1 cellular context compared by ENCODE assay signal in the genomic region with DNA sequence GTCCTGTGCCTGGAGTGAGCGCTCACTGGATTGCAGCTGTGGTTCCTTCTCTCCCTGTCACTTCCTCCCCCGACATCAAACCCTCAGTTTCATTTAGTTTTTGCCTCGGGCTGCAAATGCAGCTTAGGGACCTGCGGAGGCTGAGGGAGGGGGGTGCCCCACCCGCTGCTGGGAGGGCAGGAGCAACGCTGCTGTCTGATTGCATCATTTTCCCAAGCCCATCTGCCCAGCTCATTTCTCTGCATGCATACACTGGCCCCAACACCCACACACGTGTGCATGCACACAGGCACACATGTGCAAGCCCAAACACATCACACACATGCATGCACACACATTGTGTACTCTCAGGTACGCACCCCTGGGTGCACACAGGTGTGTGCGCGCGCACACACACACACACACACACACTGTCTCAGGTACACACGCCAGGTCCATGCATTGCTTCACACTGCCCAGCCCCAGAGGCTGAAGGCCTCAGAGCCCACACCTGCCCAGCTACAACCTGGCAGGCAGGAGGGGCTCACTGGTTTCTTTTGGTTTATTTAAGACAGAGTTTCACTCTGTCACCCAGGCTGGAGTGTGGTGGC.
TF ChIP-seq lines count a peak whose summit lies in the region.

No MANE protein-coding gene starts in this region.

TF ChIP-seq in HepG2, 621 proteins besides CTCF, POLR2A, EP300 and RAD21 (continued from another document):
- TF ChIP-seq, protein P1, sequence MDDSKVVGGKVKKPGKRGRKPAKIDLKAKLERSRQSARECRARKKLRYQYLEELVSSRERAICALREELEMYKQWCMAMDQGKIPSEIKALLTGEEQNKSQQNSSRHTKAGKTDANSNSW (CRISPR knock-in tag; IDR thresholded peaks at IDR 0.05; ENCODE audit: borderline replicate concordance), result no peak
- TF ChIP-seq FOSL2 (CRISPR knock-in tag; IDR thresholded peaks at IDR 0.05) (peak; percentile 19; the same call in 1 of the 2 replicates), CEBPB (IDR thresholded peaks at IDR 0.05; ENCODE audit: borderline replicate concordance, low read depth, low read length) (peak; percentile 70; the same call in 1 of the 2 replicates), ZBTB7A (CRISPR knock-in tag; IDR thresholded peaks at IDR 0.05) (peak; percentile 40; the same call in 1 of the 2 replicates)
- TF ChIP-seq, protein P2, sequence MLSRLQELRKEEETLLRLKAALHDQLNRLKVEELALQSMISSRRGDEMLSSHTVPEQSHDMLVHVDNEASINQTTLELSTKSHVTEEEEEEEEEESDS (CRISPR knock-in tag; IDR thresholded peaks at IDR 0.05; ENCODE audit: borderline replicate concordance), result no peak
- TF ChIP-seq, protein P3, sequence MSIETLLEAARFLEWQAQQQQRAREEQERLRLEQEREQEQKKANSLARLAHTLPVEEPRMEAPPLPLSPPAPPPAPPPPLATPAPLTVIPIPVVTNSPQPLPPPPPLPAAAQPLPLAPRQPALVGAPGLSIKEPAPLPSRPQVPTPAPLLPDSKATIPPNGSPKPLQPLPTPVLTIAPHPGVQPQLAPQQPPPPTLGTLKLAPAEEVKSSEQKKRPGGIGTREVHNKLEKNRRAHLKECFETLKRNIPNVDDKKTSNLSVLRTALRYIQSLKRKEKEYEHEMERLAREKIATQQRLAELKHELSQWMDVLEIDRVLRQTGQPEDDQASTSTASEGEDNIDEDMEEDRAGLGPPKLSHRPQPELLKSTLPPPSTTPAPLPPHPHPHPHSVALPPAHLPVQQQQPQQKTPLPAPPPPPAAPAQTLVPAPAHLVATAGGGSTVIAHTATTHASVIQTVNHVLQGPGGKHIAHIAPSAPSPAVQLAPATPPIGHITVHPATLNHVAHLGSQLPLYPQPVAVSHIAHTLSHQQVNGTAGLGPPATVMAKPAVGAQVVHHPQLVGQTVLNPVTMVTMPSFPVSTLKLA (IDR thresholded peaks at IDR 0.05), result peak; percentile 63
- TF ChIP-seq, protein P4, sequence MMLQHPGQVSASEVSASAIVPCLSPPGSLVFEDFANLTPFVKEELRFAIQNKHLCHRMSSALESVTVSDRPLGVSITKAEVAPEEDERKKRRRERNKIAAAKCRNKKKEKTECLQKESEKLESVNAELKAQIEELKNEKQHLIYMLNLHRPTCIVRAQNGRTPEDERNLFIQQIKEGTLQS (CRISPR knock-in tag; IDR thresholded peaks at IDR 0.05), result 0 out of 2 replicates have a peak, but pooled peaks have one; percentile 53
TF ChIP-seq in HepG2: peak in this region for 12.
